Comparison of ENCODE assay signal across 8 cellular contexts in the genomic region with DNA sequence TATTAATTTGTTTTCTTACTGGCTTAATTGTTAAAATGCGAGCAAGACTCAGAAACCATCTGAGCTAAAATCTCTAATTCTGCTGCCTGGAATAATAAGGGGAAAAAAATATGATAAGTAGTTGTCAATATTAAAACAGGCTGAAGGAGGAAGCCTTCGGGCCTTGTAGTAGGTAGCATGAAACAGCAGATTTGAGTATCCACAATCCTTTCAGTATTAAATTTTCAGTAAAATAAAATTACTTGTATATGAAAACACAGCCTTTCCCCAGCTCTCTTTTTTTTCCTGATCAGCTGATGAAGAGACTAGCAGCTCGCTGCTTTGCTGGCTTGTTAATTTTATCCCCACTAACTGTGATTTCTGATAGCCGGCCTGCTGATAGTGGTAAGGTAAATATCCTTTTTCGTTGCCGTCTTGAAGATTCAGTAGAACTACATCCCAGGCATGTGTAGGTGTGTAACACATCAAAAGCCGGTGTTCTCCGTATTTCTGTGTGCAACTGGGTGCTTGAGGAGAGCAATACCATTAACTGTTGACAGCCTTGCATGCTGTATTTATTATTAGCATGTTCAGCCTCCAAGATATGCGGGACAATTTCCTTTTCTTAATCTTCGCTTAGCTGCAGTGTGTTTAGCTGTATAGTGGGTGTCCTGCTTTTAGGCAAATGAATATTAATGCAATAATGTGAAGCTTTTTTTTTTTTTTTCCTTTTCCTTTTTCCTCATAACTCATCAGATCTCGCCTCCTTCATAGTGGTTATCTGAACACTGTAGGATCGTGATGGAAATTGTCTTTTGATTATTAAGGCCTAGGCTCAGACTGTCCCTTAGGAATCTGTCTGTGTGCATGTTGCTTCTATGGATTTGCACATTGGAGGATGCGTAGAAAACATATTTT.
A peak's percentile ranks its signal among the peaks of the same experiment; 100 is the strongest.
DNase-seq lines count a peak whose midpoint lies in the region; ATAC-seq, FAIRE-seq and TF ChIP-seq lines count a peak whose summit lies in the region.

No MANE protein-coding gene starts in this region.

- H3K36me3 ChIP-seq in Peyer's patch (peaks cover 0 to 23% (median 0%) of the 10 kb centered on the region in 3 donors), endodermal cell (ENCODE audit: control insufficient read depth, insufficient read depth, low read length) (no peaks in the 10 kb centered on the region)

- DNase-seq in GM18507 (ENCODE audit: extremely low spot score, insufficient read length, low read depth) (no peak), Peyer's patch (no peak), endodermal cell (peak; percentile 63), nephron progenitor cell (no peak), MV-4-11 (lab: John Stamatoyannopoulos, UW) (no peak), ureter (ENCODE audit: low spot score) (no peak)

- H3K4me1 ChIP-seq in Peyer's patch (peaks cover 0 to 14% (median 0%) of the 10 kb centered on the region in 4 donors), endodermal cell (ENCODE audit: control insufficient read depth, insufficient read depth, low read length) (peaks cover 21% of the 10 kb centered on the region)

- H3K27me3 Mint-ChIP-seq in endodermal cell (ENCODE audit: insufficient read depth) (peaks cover 16% of the 10 kb centered on the region), nephron progenitor cell (ENCODE audit: low read depth, poor library complexity) (no peaks in the 10 kb centered on the region)

- H3K9me3 ChIP-seq in Peyer's patch: no peaks in the 10 kb centered on the region
- no peaks in the 10 kb centered on the region for H3K9me3 ChIP-seq in endodermal cell (ENCODE audit: control insufficient read depth, low read length)

- H3K27me3 ChIP-seq in Peyer's patch: no peaks in the 10 kb centered on the region
- peaks cover 4% of the 10 kb centered on the region for H3K27me3 ChIP-seq in endodermal cell (ENCODE audit: control insufficient read depth, insufficient read depth, low read length, poor library complexity, severe bottlenecking)

- H3K4me1 Mint-ChIP-seq in endodermal cell (peaks cover 50% of the 10 kb centered on the region), nephron progenitor cell (peaks cover 71% of the 10 kb centered on the region)

- TF ChIP-seq CTCF in Peyer's patch (IDR thresholded peaks at IDR 0.05) (no peak), endodermal cell (conservative IDR thresholded peaks at IDR 0.05) (no peak), nephron progenitor cell (IDR thresholded peaks at IDR 0.05) (no peak)

- WGBS in endodermal cell (ENCODE audit: insufficient coverage in 1 of 2, insufficient read length in 1 of 2), 2 experiments: 54 to 68% methylated on average over 7 to 13 of the region's 13 CpGs

- no peaks in the 10 kb centered on the region for H3K9me3 Mint-ChIP-seq in endodermal cell
- H3K9me3 Mint-ChIP-seq in nephron progenitor cell: no peaks in the 10 kb centered on the region

- TF ChIP-seq POLR2A in Peyer's patch (IDR thresholded peaks at IDR 0.05): no peak

- H3K27ac ChIP-seq in Peyer's patch (peak overlapping the region in 3 of 4 donors; percentile 59 to 74 (median 69)), endodermal cell (ENCODE audit: low read depth, low read length) (peak overlapping the region; percentile 54)

- H3K4me3 Mint-ChIP-seq in endodermal cell: no peak overlapping the region
- peak overlapping the region; percentile 61 for H3K4me3 Mint-ChIP-seq in nephron progenitor cell

- H3K9ac ChIP-seq in endodermal cell (ENCODE audit: extremely low read depth, low read length, poor library complexity, severe bottlenecking): no peak overlapping the region

- peak; percentile 62 for FAIRE-seq in GM18507 (lab: Jason Lieb, UNC)

- H3K36me3 Mint-ChIP-seq in endodermal cell (ENCODE audit: low read depth) (no peaks in the 10 kb centered on the region), nephron progenitor cell (ENCODE audit: low read depth) (peaks cover 6% of the 10 kb centered on the region)

- ATAC-seq in HG03354 (IDR thresholded peaks at IDR 0.05; ENCODE audit: poor library complexity, severe bottlenecking, unreplicated experiment) (no peak), GM18870 (IDR thresholded peaks at IDR 0.05; ENCODE audit: unreplicated experiment) (no peak)

- H3K27ac Mint-ChIP-seq in endodermal cell (peak overlapping the region; percentile 20), nephron progenitor cell (peak overlapping the region; percentile 30)

- H3K4me3 ChIP-seq in Peyer's patch (peak overlapping the region in 2 of 4 donors; percentile 43 to 52), endodermal cell (ENCODE audit: low read length) (peak overlapping the region; percentile 20)
